In the genomic region with DNA sequence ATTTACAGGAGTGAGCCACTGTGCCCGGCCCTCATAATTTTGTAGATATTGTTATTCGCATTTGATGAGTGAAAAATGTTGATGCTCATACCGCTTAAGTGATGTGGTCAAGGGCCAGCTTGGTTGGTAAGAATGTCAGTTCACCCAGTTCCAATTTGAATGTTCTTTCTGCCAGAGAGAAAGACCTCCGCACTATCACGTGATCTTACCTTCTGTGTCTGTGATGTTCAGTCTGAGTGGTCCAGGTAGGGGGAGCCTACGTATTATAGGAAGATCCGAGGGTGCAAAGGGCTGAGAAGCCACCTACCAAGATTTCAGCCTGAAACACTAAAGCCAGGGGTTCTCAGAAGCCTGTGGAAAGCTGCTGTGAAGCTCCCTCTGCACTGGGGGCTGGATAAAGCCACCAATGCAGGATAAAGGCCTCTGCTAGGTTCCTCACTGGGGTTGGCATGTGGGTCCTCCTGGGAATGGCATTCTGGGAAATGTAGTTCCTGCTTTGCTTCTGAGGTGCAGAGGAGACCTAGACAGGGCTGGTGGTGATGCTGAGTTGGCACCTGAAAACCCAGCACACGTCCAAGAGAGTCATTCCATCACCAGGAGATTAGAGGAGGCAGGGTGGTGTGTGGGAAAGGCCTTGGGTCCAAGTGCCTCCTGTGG, we compare ENCODE assay signal across 16 cellular contexts.
A peak's percentile ranks its signal among the peaks of the same experiment; 100 is the strongest.
DNase-seq lines count a peak whose midpoint lies in the region; ATAC-seq and TF ChIP-seq lines count a peak whose summit lies in the region.
"Had no signal": no experiment of that assay in that cellular context is flagged by ENCODE, and none has a peak within 500 bp of the region (broad histone marks: within the 10 kb centered on the region; RNA-seq: fewer than 3 reads in every experiment).

No MANE protein-coding gene starts in this region.

- H3K27ac Mint-ChIP-seq in activated naive CD4-positive, alpha-beta T cell treated with anti-CD3 and anti-CD28 coated beads, Interleukin-2, amount 50 U/mL, for 24 hours = peak overlapping the region; percentile 60
- peak overlapping the region; percentile 81 for H3K27ac Mint-ChIP-seq in activated CD8-positive, alpha-beta T cell treated with anti-CD3 and anti-CD28 coated beads for 36 hours
- H3K27ac Mint-ChIP-seq in stimulated activated memory B cell treated with anti-CD40 and anti-IgM and Interleukin-4, amounts not matched to agents 10 μg/mL and 1 μg/mL and 100 μg/mL, for 72 hours = no peak overlapping the region

- no peaks in the 10 kb centered on the region for H3K36me3 Mint-ChIP-seq in activated naive CD4-positive, alpha-beta T cell treated with anti-CD3 and anti-CD28 coated beads, Interleukin-2, amount 50 U/mL, for 24 hours
- H3K36me3 Mint-ChIP-seq in activated CD8-positive, alpha-beta T cell treated with anti-CD3 and anti-CD28 coated beads for 36 hours (ENCODE audit: low read depth) = no peaks in the 10 kb centered on the region
- no peaks in the 10 kb centered on the region for H3K36me3 Mint-ChIP-seq in stimulated activated memory B cell treated with anti-CD40 and anti-IgM and Interleukin-4, amounts not matched to agents 10 μg/mL and 1 μg/mL and 100 μg/mL, for 72 hours

- CTCF ChIA-PET in activated CD8-positive, alpha-beta T cell treated with anti-CD3 and anti-CD28 coated beads for 36 hours (lab: Charles Lee) = interaction anchor here (0.9 to 2.4 kb wide), 9 partner anchors 12 to 410 kb away, joined by 3 to 10 read pairs (median 3); no protein-coding TSS in a partner anchor
- CTCF ChIA-PET in RWPE1 (lab: Yijun Ruan, JAX) = interaction anchor here (1.0 kb wide), 1 partner anchor 302 kb away, joined by 3 read pairs; no protein-coding TSS in a partner anchor

- peak overlapping the region; percentile 30 for H3K27ac ChIP-seq in upper lobe of right lung
- no peak overlapping the region for H3K27ac ChIP-seq in RWPE1
- H3K27ac ChIP-seq: epithelial cell of prostate, prostate gland had no signal

- no peak for TF ChIP-seq CTCF in activated CD8-positive, alpha-beta T cell treated with anti-CD3 and anti-CD28 coated beads for 36 hours (IDR thresholded peaks at IDR 0.05)
- TF ChIP-seq CTCF in upper lobe of right lung (IDR thresholded peaks at IDR 0.05) = no peak
- no peak for TF ChIP-seq CTCF in RWPE1 (conservative IDR thresholded peaks at IDR 0.05; ENCODE audit: low read depth)

- H3K4me3 Mint-ChIP-seq in activated naive CD4-positive, alpha-beta T cell treated with anti-CD3 and anti-CD28 coated beads, Interleukin-2, amount 50 U/mL, for 24 hours = peak overlapping the region; percentile 23
- no peak overlapping the region for H3K4me3 Mint-ChIP-seq in activated CD8-positive, alpha-beta T cell treated with anti-CD3 and anti-CD28 coated beads for 36 hours
- no peak overlapping the region for H3K4me3 Mint-ChIP-seq in stimulated activated memory B cell treated with anti-CD40 and anti-IgM and Interleukin-4, amounts not matched to agents 10 μg/mL and 1 μg/mL and 100 μg/mL, for 72 hours

- peaks cover 74% of the 10 kb centered on the region for H3K4me1 Mint-ChIP-seq in activated naive CD4-positive, alpha-beta T cell treated with anti-CD3 and anti-CD28 coated beads, Interleukin-2, amount 50 U/mL, for 24 hours
- H3K4me1 Mint-ChIP-seq in activated CD8-positive, alpha-beta T cell treated with anti-CD3 and anti-CD28 coated beads for 36 hours (ENCODE audit: low read depth) = peaks cover 79% of the 10 kb centered on the region
- peaks cover 21% of the 10 kb centered on the region for H3K4me1 Mint-ChIP-seq in stimulated activated memory B cell treated with anti-CD40 and anti-IgM and Interleukin-4, amounts not matched to agents 10 μg/mL and 1 μg/mL and 100 μg/mL, for 72 hours

- H3K4me1 ChIP-seq in upper lobe of right lung = peaks cover 5% of the 10 kb centered on the region
- H3K4me1 ChIP-seq: prostate gland had no signal

- H3K36me3 ChIP-seq in upper lobe of right lung = no peaks in the 10 kb centered on the region
- H3K36me3 ChIP-seq: prostate gland had no signal

- H3K4me3 ChIP-seq in upper lobe of right lung = no peak overlapping the region
- H3K4me3 ChIP-seq: prostate gland had no signal

- POLR2A ChIA-PET in activated CD8-positive, alpha-beta T cell treated with anti-CD3 and anti-CD28 coated beads for 36 hours (lab: Charles Lee) = interaction anchor here (0.8 to 1.5 kb wide), 4 partner anchors 24 to 147 kb away, joined by 3 to 4 read pairs (median 3); no protein-coding TSS in a partner anchor
- POLR2A ChIA-PET in RWPE1 (lab: Yijun Ruan, JAX; ENCODE audit: low non-redundant PET) = interaction anchor here (0.6 kb wide), 1 partner anchor 372 kb away, joined by 3 read pairs; no protein-coding TSS in a partner anchor

- no peaks in the 10 kb centered on the region for H3K27me3 ChIP-seq in upper lobe of right lung

- intact Hi-C loops in activated CD8-positive, alpha-beta T cell treated with anti-CD3 and anti-CD28 coated beads for 36 hours (cut with micrococcal nuclease) = loop anchor here (5.0 kb wide), 2 partner anchors 67 to 112 kb away; partner anchors contain the start of gene AOAH
- intact Hi-C loops in upper lobe of right lung (cut with DNase I) = no loop called here

- no peaks in the 10 kb centered on the region for H3K9me3 Mint-ChIP-seq in activated naive CD4-positive, alpha-beta T cell treated with anti-CD3 and anti-CD28 coated beads, Interleukin-2, amount 50 U/mL, for 24 hours
- no peaks in the 10 kb centered on the region for H3K9me3 Mint-ChIP-seq in activated CD8-positive, alpha-beta T cell treated with anti-CD3 and anti-CD28 coated beads for 36 hours
- H3K9me3 Mint-ChIP-seq in stimulated activated memory B cell treated with anti-CD40 and anti-IgM and Interleukin-4, amounts not matched to agents 10 μg/mL and 1 μg/mL and 100 μg/mL, for 72 hours = no peaks in the 10 kb centered on the region

- no peaks in the 10 kb centered on the region for H3K9me3 ChIP-seq in upper lobe of right lung
- H3K9me3 ChIP-seq: prostate gland had no signal

- no peaks in the 10 kb centered on the region for H3K27me3 Mint-ChIP-seq in activated naive CD4-positive, alpha-beta T cell treated with anti-CD3 and anti-CD28 coated beads, Interleukin-2, amount 50 U/mL, for 24 hours
- H3K27me3 Mint-ChIP-seq in activated CD8-positive, alpha-beta T cell treated with anti-CD3 and anti-CD28 coated beads for 36 hours = no peaks in the 10 kb centered on the region
- H3K27me3 Mint-ChIP-seq in stimulated activated memory B cell treated with anti-CD40 and anti-IgM and Interleukin-4, amounts not matched to agents 10 μg/mL and 1 μg/mL and 100 μg/mL, for 72 hours = no peaks in the 10 kb centered on the region

- ATAC-seq in activated CD8-positive, alpha-beta T cell treated with anti-CD3 and anti-CD28 coated beads for 36 hours = no peak
- ATAC-seq in upper lobe of right lung = no peak
- ATAC-seq in stimulated activated memory B cell treated with anti-CD40 and anti-IgM and Interleukin-4, amounts not matched to agents 10 μg/mL and 1 μg/mL and 100 μg/mL, for 72 hours = no peak

- no peak for DNase-seq in activated naive CD4-positive, alpha-beta T cell (lab: John Stamatoyannopoulos, UW)
- DNase-seq in activated CD8-positive, alpha-beta T cell treated with anti-CD3 and anti-CD28 coated beads for 36 hours = no peak
- DNase-seq in iPS-NIHi7 (ENCODE audit: extremely low spot score) (peak; percentile 22), upper lobe of right lung (no peak), RWPE1 (ENCODE audit: low spot score) (no peak)
- DNase-seq in central memory CD4-positive, alpha-beta T cell = no peak
- DNase-seq: activated CD4-positive, alpha-beta T cell treated with anti-CD3 and anti-CD28 coated beads for 4 hours; Calu3; cortex of kidney; H7; NCI-H1436 treated with DMSO at 0.1 percent for 48 hours; stimulated activated CD4-positive, alpha-beta T cell treated with anti-CD3 and anti-CD28 coated beads, Interleukin-12 subunit alpha, Interleukin-12 subunit beta, amount 100 ng/mL, for 4 hours had no signal
